Comparison of ENCODE assay signal across 20 cellular contexts in the genomic region with DNA sequence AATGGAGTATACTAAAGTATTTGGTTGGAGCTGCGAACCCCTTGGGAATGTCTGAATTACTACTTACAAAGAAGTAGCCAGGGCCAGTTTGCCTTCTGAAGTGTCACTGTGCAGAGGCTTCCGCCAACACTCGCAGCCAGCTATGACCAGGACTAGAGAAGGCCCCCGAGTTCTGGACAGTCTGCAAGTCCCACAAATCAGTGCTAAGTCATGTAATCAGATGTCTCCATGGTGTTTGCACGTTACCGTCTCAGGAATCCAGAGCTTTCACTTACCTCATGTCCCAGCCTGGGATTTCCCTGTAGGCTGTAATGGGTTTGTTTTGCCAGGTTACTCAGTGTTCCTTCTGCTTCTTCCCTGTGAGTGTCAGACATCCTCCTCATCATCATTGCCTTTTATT.
A peak's percentile ranks its signal among the peaks of the same experiment; 100 is the strongest.
DNase-seq lines count a peak whose midpoint lies in the region; ATAC-seq, FAIRE-seq and TF ChIP-seq lines count a peak whose summit lies in the region.
"Had no signal": no experiment of that assay in that cellular context is flagged by ENCODE, and none has a peak within 500 bp of the region (broad histone marks: within the 10 kb centered on the region; RNA-seq: fewer than 3 reads in every experiment).

No MANE protein-coding gene starts in this region.

- peaks cover 57% of the 10 kb centered on the region for H3K4me1 Mint-ChIP-seq in nephron progenitor cell

- H4K20me1 ChIP-seq in HepG2 (ENCODE audit: insufficient read depth, low read length): no peaks in the 10 kb centered on the region

- no peak for TF ChIP-seq POLR2A in HepG2 (IDR thresholded peaks at IDR 0.05; ENCODE audit: insufficient read depth in 1 of 2, low read depth in 2 of 2, low read length in 2 of 2)

- H3K4me3 ChIP-seq in epithelial cell of esophagus (ENCODE audit: low read length): no peak overlapping the region
- no peak overlapping the region for H3K4me3 ChIP-seq in HepG2 (replicated peaks in 1 of 3; ENCODE audit: insufficient read depth in 1 of 3, low read depth in 2 of 3, low read length in 3 of 3)
- H3K4me3 ChIP-seq: GM12878 had no signal

- intact Hi-C loops in left ventricle myocardium superior (cut with micrococcal nuclease) (no loop called here), HepG2 (cut with micrococcal nuclease; ENCODE audit: unreplicated experiment) (no loop called here)

- CTCF ChIA-PET in HepG2 (lab: Yijun Ruan, JAX; ENCODE audit: low intra/inter-chr PET ratio, low total read pairs): no interaction called here

- TF ChIP-seq CTCF in epithelial cell of esophagus (IDR thresholded peaks at IDR 0.05; ENCODE audit: insufficient read depth, low read depth, low read length, missing control alignments) (no peak), HepG2 (CRISPR knock-in tag; IDR thresholded peaks at IDR 0.05) (no peak), nephron progenitor cell (IDR thresholded peaks at IDR 0.05) (no peak)

- POLR2A ChIA-PET in HepG2 (lab: Yijun Ruan, JAX): no interaction called here

- no peak for TF ChIP-seq RAD21 in HepG2 (CRISPR knock-in tag; IDR thresholded peaks at IDR 0.05)

- no peak overlapping the region for H3K27ac ChIP-seq in HepG2 (ENCODE audit: extremely low read length, insufficient read depth, low read length)

- no peak overlapping the region for H2AFZ ChIP-seq in HepG2 (ENCODE audit: low read length)

- in situ Hi-C loops in HepG2 (cut with HindIII; ENCODE audit: extremely low pct_ligation_motif_present, low pct_unique_long_range_greater_than_20kb): no loop called here

- no peaks in the 10 kb centered on the region for H3K79me2 ChIP-seq in HepG2 (ENCODE audit: insufficient read depth, low read length)

- H3K36me3 ChIP-seq in HepG2 (replicated peaks in 1 of 2; ENCODE audit: control insufficient read depth in 1 of 2, insufficient read depth in 2 of 2, low read length in 2 of 2): no peaks in the 10 kb centered on the region
- H3K36me3 ChIP-seq: BE2C had no signal

- no peaks in the 10 kb centered on the region for H3K27me3 ChIP-seq in HepG2 (ENCODE audit: control insufficient read depth in 1 of 2, insufficient read depth in 2 of 2, low read length in 2 of 2)
- H3K27me3 ChIP-seq: BE2C had no signal

- no TSS peak for BruUV-seq in HepG2 (replicated peaks; lab: Mats Ljungman, UMichigan)

- H3K27ac Mint-ChIP-seq in nephron progenitor cell: no peak overlapping the region
- H3K27ac Mint-ChIP-seq: CD4-positive, alpha-beta T cell had no signal

- no peak overlapping the region for H3K4me3 Mint-ChIP-seq in nephron progenitor cell
- H3K4me3 Mint-ChIP-seq: CD4-positive, alpha-beta T cell had no signal

- FAIRE-seq in HepG2 (lab: Jason Lieb, UNC) (no peak), HTR-8/SVneo (lab: Jason Lieb, UNC) (no peak)
- FAIRE-seq: G401.6, GM12878 had no signal

- no peak for TF ChIP-seq EP300 in HepG2 (IDR thresholded peaks at IDR 0.05; ENCODE audit: low read depth in 2 of 2, low read length in 2 of 2)
- no peak for TF ChIP-seq EP300 in HepG2 (CRISPR knock-in tag; IDR thresholded peaks at IDR 0.05; ENCODE audit: borderline replicate concordance)

- ATAC-seq in left ventricle myocardium superior (peak; percentile 84), HepG2 (no peak)
- ATAC-seq: GM12878, PC-3 had no signal

- peaks cover 3% of the 10 kb centered on the region for H3K9me3 Mint-ChIP-seq in nephron progenitor cell

- H3K9ac ChIP-seq in HepG2 (ENCODE audit: insufficient read depth, low read depth, low read length): no peak overlapping the region

- H3K9me3 ChIP-seq in HepG2 (ENCODE audit: low read length): no peaks in the 10 kb centered on the region
- H3K9me3 ChIP-seq: BE2C had no signal

- no peaks in the 10 kb centered on the region for H3K36me3 Mint-ChIP-seq in nephron progenitor cell (ENCODE audit: low read depth)

- no peaks in the 10 kb centered on the region for H3K27me3 Mint-ChIP-seq in nephron progenitor cell (ENCODE audit: low read depth, poor library complexity)
- H3K27me3 Mint-ChIP-seq: CD4-positive, alpha-beta T cell had no signal

- 26% methylated on average over 5 of the region's 6 CpGs for WGBS in HepG2 (ENCODE audit: low lambda C conversion rate)

- H3K4me2 ChIP-seq in HepG2 (ENCODE audit: low read depth, low read length): no peak overlapping the region

- no peaks in the 10 kb centered on the region for H3K4me1 ChIP-seq in HepG2 (ENCODE audit: insufficient read depth, low read length)
- H3K4me1 ChIP-seq: BE2C had no signal

- DNase-seq in epithelial cell of esophagus (ENCODE audit: low read depth) (peak; percentile 6), left ventricle myocardium superior (peak; percentile 53), renal cortical epithelial cell (ENCODE audit: low read depth) (peak; percentile 13), HepG2 (ENCODE audit: low spot score) (no peak), GOT3 (lab: John Stamatoyannopoulos, UW) (no peak), nephron progenitor cell (no peak), HTR-8/SVneo (ENCODE audit: insufficient read length, low spot score) (no peak)
- DNase-seq: BE2C; Calu3; CD4-positive, alpha-beta T cell; DMS79 treated with DMSO at 0.1 percent for 48 hours; KG1; NCI-H1048; NCI-H1436 treated with DMSO at 0.1 percent for 48 hours; NCI-H2029 treated with DMSO at 0.1 percent for 48 hours; NCI-H2171 treated with DMSO at 0.1 percent for 48 hours; NCI-H748 treated with DMSO at 0.1 percent for 48 hours; PC-3 had no signal

TF ChIP-seq in HepG2, 621 proteins besides CTCF, POLR2A, EP300 and RAD21:
- no peak for TF ChIP-seq XBP1 (CRISPR knock-in tag; IDR thresholded peaks at IDR 0.05)
- no peak for TF ChIP-seq ZNF20 (CRISPR knock-in tag; IDR thresholded peaks at IDR 0.05)
- TF ChIP-seq, protein P1, sequence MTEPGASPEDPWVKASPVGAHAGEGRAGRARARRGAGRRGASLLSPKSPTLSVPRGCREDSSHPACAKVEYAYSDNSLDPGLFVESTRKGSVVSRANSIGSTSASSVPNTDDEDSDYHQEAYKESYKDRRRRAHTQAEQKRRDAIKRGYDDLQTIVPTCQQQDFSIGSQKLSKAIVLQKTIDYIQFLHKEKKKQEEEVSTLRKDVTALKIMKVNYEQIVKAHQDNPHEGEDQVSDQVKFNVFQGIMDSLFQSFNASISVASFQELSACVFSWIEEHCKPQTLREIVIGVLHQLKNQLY (CRISPR knock-in tag; IDR thresholded peaks at IDR 0.05): no peak

Comparison
In these comparisons a context has a peak if more than half of its experiments do, and no peak if none do; other contexts are left out.
1. DNase-seq: peak in epithelial cell of esophagus (single experiment), left ventricle myocardium superior (single experiment) and renal cortical epithelial cell (single experiment); none in HepG2 (single experiment), GOT3 (single experiment), nephron progenitor cell (single experiment) and HTR-8/SVneo (single experiment).